Comparison of ENCODE assay signal across 8 cellular contexts in the genomic region with DNA sequence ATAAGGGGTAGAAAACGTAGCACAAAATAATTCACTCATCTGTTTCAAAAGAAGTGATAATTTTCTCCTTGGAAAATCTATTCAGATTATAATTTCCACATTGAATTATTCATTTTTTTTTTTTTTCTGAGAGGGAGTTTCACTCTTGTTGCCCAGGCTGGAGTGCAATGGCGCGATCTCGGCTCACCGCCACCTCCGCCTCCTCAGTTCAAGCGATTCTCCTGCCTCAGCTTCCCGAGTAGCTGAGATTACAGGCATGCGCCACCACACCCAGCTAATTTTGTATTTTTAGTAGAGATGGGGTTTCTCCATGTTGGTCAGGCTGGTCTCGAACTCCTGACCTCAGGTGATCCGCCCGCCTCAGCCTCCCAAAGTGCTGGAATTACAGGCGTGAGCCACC. TPM values are rescaled to one million over a fixed set of nuclear protein-coding genes. Genes with fewer than 3 reads are reported as not detected.
A peak's percentile ranks its signal among the peaks of the same experiment; 100 is the strongest.
DNase-seq lines count a peak whose midpoint lies in the region; ATAC-seq and TF ChIP-seq lines count a peak whose summit lies in the region.
"Not testable (repeated sequence)": the region's sequence is repeated elsewhere in the genome, so short reads cannot be mapped to it uniquely, and the experiment has no call there.

No MANE protein-coding gene starts in this region.

- ATAC-seq in activated CD8-positive, alpha-beta memory T cell treated with anti-CD3 and anti-CD28 coated beads, Interleukin-2, amount 10 ng/mL, durations not matched to agents 7 days and 5 days; psoas muscle: not testable (repeated sequence)

- peaks cover 36% of the 10 kb centered on the region for H3K4me1 Mint-ChIP-seq in activated CD8-positive, alpha-beta memory T cell treated with anti-CD3 and anti-CD28 coated beads, Interleukin-2, amount 10 ng/mL, durations not matched to agents 7 days and 5 days
- H3K4me1 Mint-ChIP-seq in glutamatergic neuron (ENCODE audit: low read depth, unreplicated experiment) (peaks cover 20% of the 10 kb centered on the region), type B pancreatic cell (ENCODE audit: unreplicated experiment) (peaks cover 48% of the 10 kb centered on the region)

- H3K4me1 ChIP-seq in GM23248 (ENCODE audit: insufficient read depth) (peaks cover 52% of the 10 kb centered on the region), PC-9 (replicated peaks; ENCODE audit: insufficient read depth) (peaks cover 45% of the 10 kb centered on the region), mesodermal cell (ENCODE audit: control insufficient read depth, insufficient read depth, low read length, poor library complexity, severe bottlenecking) (peaks cover 36% of the 10 kb centered on the region), psoas muscle (peaks cover 35% of the 10 kb centered on the region)

- not testable (repeated sequence) for H3K36me3 Mint-ChIP-seq in activated CD8-positive, alpha-beta memory T cell treated with anti-CD3 and anti-CD28 coated beads, Interleukin-2, amount 10 ng/mL, durations not matched to agents 7 days and 5 days; glutamatergic neuron (ENCODE audit: unreplicated experiment); type B pancreatic cell

- 71 to 82% methylated on average over 12 to 13 of the region's 13 CpGs for WGBS in GM23248 (ENCODE audit: low coverage in 1 of 2, low lambda C conversion rate in 2 of 2, missing lambda C conversion rate in 2 of 2), 2 experiments
- 83% methylated on average over 3 of the region's 13 CpGs; no CpG with 5 or more reads in 1 of the 2 experiments for WGBS in mesodermal cell (ENCODE audit: insufficient coverage in 2 of 2), 2 experiments
- 83 to 86% (median 83%) methylated on average over 12 of the region's 13 CpGs for WGBS in psoas muscle, 3 donors

- peaks cover 44% of the 10 kb centered on the region for H3F3A ChIP-seq in GM23248 (ENCODE audit: insufficient read depth)
- H3F3A ChIP-seq in PC-9 (ENCODE audit: insufficient read depth, low read depth), result peaks cover 31% of the 10 kb centered on the region

- H3K4me3 ChIP-seq in GM23248, result peak overlapping the region; percentile 82; the same call in 1 of the 2 replicates
- H3K4me3 ChIP-seq in PC-9, result peak overlapping the region; percentile 66; the same call in 1 of the 2 replicates
- not testable (repeated sequence) for H3K4me3 ChIP-seq in brain microvascular endothelial cell (ENCODE audit: low read depth, low read length)
- H3K4me3 ChIP-seq in mesodermal cell (ENCODE audit: extremely low read depth, insufficient read depth, low read length, poor library complexity, severe bottlenecking), result peak overlapping the region; percentile 93
- H3K4me3 ChIP-seq in psoas muscle, result peak overlapping the region; percentile 91

- intact Hi-C loops in PC-9 (cut with micrococcal nuclease; ENCODE audit: unreplicated experiment), result loop anchor here (5.0 kb wide), 1 partner anchor 86 kb away; no protein-coding TSS in a partner anchor
- intact Hi-C loops in psoas muscle (cut with DNase I), result loop anchor here in 1 of 2 donors (2.0 kb wide), 1 partner anchor 30 kb away; no protein-coding TSS in a partner anchor

- H3K36me3 ChIP-seq in GM23248 (ENCODE audit: low read depth); PC-9 (ENCODE audit: low read depth); brain microvascular endothelial cell (replicated peaks); mesodermal cell (ENCODE audit: control insufficient read depth, insufficient read depth, low read length); psoas muscle (ENCODE audit: insufficient read depth in 1 of 2, low read depth in 1 of 2): not testable (repeated sequence)

- H3K9me2 ChIP-seq in GM23248 (ENCODE audit: insufficient read depth); PC-9 (ENCODE audit: insufficient read depth): not testable (repeated sequence)

- CTCF ChIA-PET in PC-9 (lab: Charles Lee); activated CD8-positive, alpha-beta memory T cell treated with anti-CD3 and anti-CD28 coated beads, Interleukin-2, amount 10 ng/mL, durations not matched to agents 7 days and 5 days (lab: Charles Lee): not testable (repeated sequence)

- not testable (repeated sequence) for H3K27ac Mint-ChIP-seq in activated CD8-positive, alpha-beta memory T cell treated with anti-CD3 and anti-CD28 coated beads, Interleukin-2, amount 10 ng/mL, durations not matched to agents 7 days and 5 days
- H3K27ac Mint-ChIP-seq in glutamatergic neuron (ENCODE audit: unreplicated experiment) (peak overlapping the region; percentile 97), type B pancreatic cell (peak overlapping the region; percentile 87)

- peak overlapping the region; percentile 89; the same call in 1 of the 2 replicates for H2AFZ ChIP-seq in GM23248
- not testable (repeated sequence) for H2AFZ ChIP-seq in PC-9

- peak overlapping the region; percentile 98 for H3K9ac ChIP-seq in GM23248

- not testable (repeated sequence) for H3K9me3 Mint-ChIP-seq in activated CD8-positive, alpha-beta memory T cell treated with anti-CD3 and anti-CD28 coated beads, Interleukin-2, amount 10 ng/mL, durations not matched to agents 7 days and 5 days (ENCODE audit: low read depth); type B pancreatic cell
- peaks cover 24% of the 10 kb centered on the region for H3K9me3 Mint-ChIP-seq in glutamatergic neuron (ENCODE audit: unreplicated experiment)

- H3K4me3 Mint-ChIP-seq in activated CD8-positive, alpha-beta memory T cell treated with anti-CD3 and anti-CD28 coated beads, Interleukin-2, amount 10 ng/mL, durations not matched to agents 7 days and 5 days, result not testable (repeated sequence)
- H3K4me3 Mint-ChIP-seq in glutamatergic neuron (ENCODE audit: unreplicated experiment), result peak overlapping the region; percentile 94
- peak overlapping the region; percentile 88 for H3K4me3 Mint-ChIP-seq in type B pancreatic cell

- H3K79me2 ChIP-seq in GM23248 (ENCODE audit: insufficient read depth) (peaks cover 23% of the 10 kb centered on the region), PC-9 (ENCODE audit: low read depth) (peaks cover 31% of the 10 kb centered on the region)

- H3K27me3 Mint-ChIP-seq in activated CD8-positive, alpha-beta memory T cell treated with anti-CD3 and anti-CD28 coated beads, Interleukin-2, amount 10 ng/mL, durations not matched to agents 7 days and 5 days, result peaks cover 16% of the 10 kb centered on the region
- H3K27me3 Mint-ChIP-seq in glutamatergic neuron (ENCODE audit: unreplicated experiment), result peaks cover 20% of the 10 kb centered on the region
- H3K27me3 Mint-ChIP-seq in type B pancreatic cell, result not testable (repeated sequence)

- not testable (repeated sequence) for H4K20me1 ChIP-seq in GM23248 (ENCODE audit: insufficient read depth); PC-9 (ENCODE audit: insufficient read depth)

- TF ChIP-seq CTCF in PC-9 (conservative IDR thresholded peaks at IDR 0.05); brain microvascular endothelial cell (IDR thresholded peaks at IDR 0.05; ENCODE audit: low read depth, low read length, missing control alignments); glutamatergic neuron (IDR thresholded peaks at IDR 0.05; ENCODE audit: partially characterized antibody, unreplicated experiment); psoas muscle (IDR thresholded peaks at IDR 0.05); type B pancreatic cell (conservative IDR thresholded peaks at IDR 0.05): not testable (repeated sequence)

- BruUV-seq in PC-9 (replicated peaks; lab: Mats Ljungman, UMichigan), result not testable (repeated sequence)

- POLR2A ChIA-PET in PC-9 (lab: Charles Lee; ENCODE audit: unreplicated experiment), result not testable (repeated sequence)

- H3K9me3 ChIP-seq in GM23248 (ENCODE audit: low read depth); PC-9 (ENCODE audit: insufficient read depth, low read depth); mesodermal cell (ENCODE audit: control insufficient read depth, low read length); psoas muscle: not testable (repeated sequence)

- in situ Hi-C loops in GM23248 (cut with MboI); brain microvascular endothelial cell (cut with HindIII; ENCODE audit: low pct_ligation_motif_present, low sequenced_read_pairs): not testable (repeated sequence)

- H3K27me3 ChIP-seq in GM23248 (replicated peaks; ENCODE audit: insufficient read depth); PC-9 (ENCODE audit: insufficient read depth, low read depth); brain microvascular endothelial cell (replicated peaks); psoas muscle (ENCODE audit: insufficient read depth in 3 of 3, low read length in 2 of 3): not testable (repeated sequence)

- H3K27ac ChIP-seq in GM23248, result peak overlapping the region; percentile 91
- H3K27ac ChIP-seq in PC-9; mesodermal cell (ENCODE audit: low read depth, low read length, severe bottlenecking): not testable (repeated sequence)
- H3K27ac ChIP-seq in brain microvascular endothelial cell, result peak overlapping the region; percentile 70
- peak overlapping the region; percentile 96 for H3K27ac ChIP-seq in psoas muscle

- H3K4me2 ChIP-seq in GM23248 (ENCODE audit: unreplicated experiment) (peak overlapping the region; percentile 78), PC-9 (peak overlapping the region; percentile 81)

- not testable (repeated sequence) for DNase-seq in GM23248, PC-9, brain microvascular endothelial cell, glutamatergic neuron, psoas muscle
- peak; percentile 38 for DNase-seq in activated CD8-positive, alpha-beta memory T cell treated with anti-CD3 and anti-CD28 coated beads, Interleukin-2, amount 10 ng/mL, durations not matched to agents 7 days and 5 days
- DNase-seq in type B pancreatic cell (ENCODE audit: extremely low spot score, unreplicated experiment), result peak; percentile 29

RNA-seq across cellular contexts. Expression of a gene that starts 1.3 kb away (rescaled TPM):
- total RNA-seq in GM23248 (2014; rRNA removed; shearing (Covaris generic)), result 9.5 and 26.0 TPM in 2 replicates
- polyA plus RNA-seq in GM23248 (2016; fragmentation: Nextera tagmentation; extraction: Ambion mirVana), result 20.3 and 26.2 TPM in 2 replicates
- 73.4 and 98.7 TPM in 2 replicates for total RNA-seq in PC-9 (2021)
- 10 to 100 TPM; 38.3 TPM for total RNA-seq in activated CD8-positive, alpha-beta memory T cell treated with anti-CD3 and anti-CD28 coated beads, Interleukin-2, amount 10 ng/mL, durations not matched to agents 7 days and 5 days
- 252 TPM for total RNA-seq in glutamatergic neuron (ENCODE audit: unreplicated experiment)
- 92.8 TPM for polyA plus RNA-seq in mesodermal cell (2013, experiment 1 of 2)
- 89.3 TPM for polyA plus RNA-seq in mesodermal cell (2013, experiment 2 of 2)
- total RNA-seq in psoas muscle, result 100 to 1,000 TPM in 2 of 4 donors, 10 to 100 TPM in 2; 56.7 to 308 (median 165) TPM
- 100 to 1,000 TPM in 1 of 3 donors, 10 to 100 TPM in 2; 38.8 to 130 (median 49.8) TPM for polyA plus RNA-seq in psoas muscle
- total RNA-seq in type B pancreatic cell (ENCODE audit: low replicate concordance), result 100 and 141 TPM in 2 replicates

RNA-seq across cellular contexts. Expression of a gene that starts 59.7 kb away (rescaled TPM):
- total RNA-seq in GM23248 (2014; rRNA removed; shearing (Covaris generic)), result 1,781 and 2,185 TPM in 2 replicates
- polyA plus RNA-seq in GM23248 (2016; fragmentation: Nextera tagmentation; extraction: Ambion mirVana) (2,304 and 2,417 TPM in 2 replicates), psoas muscle (100 to 1,000 TPM in 2 of 3 donors, 10 to 100 TPM in 1; 83.8 to 489 (median 190) TPM)
- total RNA-seq in PC-9 (2021) (1,401 and 1,902 TPM in 2 replicates), glutamatergic neuron (ENCODE audit: unreplicated experiment) (357 TPM), psoas muscle (100 to 1,000 TPM; 110 to 364 (median 217) TPM), type B pancreatic cell (ENCODE audit: low replicate concordance) (599 and 828 TPM in 2 replicates)
- 1,000 to 10,000 TPM; 2,070 to 2,300 TPM for total RNA-seq in activated CD8-positive, alpha-beta memory T cell treated with anti-CD3 and anti-CD28 coated beads, Interleukin-2, amount 10 ng/mL, durations not matched to agents 7 days and 5 days
- 1,433 TPM for polyA plus RNA-seq in mesodermal cell (2013, experiment 1 of 2)
- polyA plus RNA-seq in mesodermal cell (2013, experiment 2 of 2), result 1,329 TPM
